Comparison of ENCODE assay signal across 8 cellular contexts in the genomic region with DNA sequence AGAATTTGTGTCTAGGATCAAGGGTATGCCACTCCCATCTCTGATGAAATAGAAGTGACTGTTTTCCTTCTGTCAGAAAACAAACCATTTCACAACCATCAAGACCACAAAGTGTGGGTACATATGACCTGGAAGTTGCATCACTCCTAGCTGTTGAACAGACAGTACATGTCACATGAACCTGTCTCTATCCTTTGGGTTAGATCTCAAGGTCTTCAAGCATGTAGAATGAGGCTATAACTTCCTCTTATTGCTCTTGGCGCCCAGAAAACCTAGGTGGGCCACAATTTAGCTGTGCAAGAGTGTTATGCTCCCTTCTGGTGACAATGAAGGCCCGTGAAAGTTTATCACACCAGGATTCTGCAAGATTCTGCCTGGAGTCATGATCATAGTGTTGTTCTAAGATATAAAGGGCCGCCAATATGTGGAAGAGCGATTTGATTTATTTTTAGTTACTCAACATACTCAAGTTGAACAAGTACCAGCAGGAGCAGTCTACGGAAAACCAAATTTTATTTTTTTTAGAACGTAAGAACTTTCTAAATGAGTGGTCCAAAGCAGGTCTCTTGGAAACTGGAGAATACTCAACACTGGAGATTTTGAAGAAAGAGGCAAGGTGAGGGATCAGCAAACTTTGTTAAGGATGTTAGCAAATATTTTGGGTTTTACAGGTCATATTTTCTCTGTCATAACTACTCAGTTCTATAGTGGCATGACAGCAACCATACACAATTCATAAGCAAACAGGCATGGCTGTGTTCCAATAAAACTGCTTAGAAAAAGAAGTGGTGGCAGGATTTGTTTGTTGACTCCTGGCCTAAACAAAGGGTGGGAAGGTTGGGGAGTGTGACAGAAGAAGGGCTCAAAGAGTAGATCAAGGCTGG.
DNase-seq lines count a peak whose midpoint lies in the region; ATAC-seq, FAIRE-seq and TF ChIP-seq lines count a peak whose summit lies in the region.
"Had no signal": no experiment of that assay in that cellular context is flagged by ENCODE, and none has a peak within 500 bp of the region (broad histone marks: within the 10 kb centered on the region; RNA-seq: fewer than 3 reads in every experiment).

No MANE protein-coding gene starts in this region.

- H3K4me3 Mint-ChIP-seq in endothelial cell (ENCODE audit: unreplicated experiment): peak overlapping the region; percentile 12

- no peak for TF ChIP-seq POLR2A in H54 (IDR thresholded peaks at IDR 0.05; ENCODE audit: low read depth, low read length)

- no peaks in the 10 kb centered on the region for H3K9me3 Mint-ChIP-seq in endothelial cell (ENCODE audit: unreplicated experiment)

- peak; percentile 79 for FAIRE-seq in H54 (lab: Jason Lieb, UNC)

- H3K27me3 Mint-ChIP-seq in endothelial cell (ENCODE audit: unreplicated experiment): peaks cover 4% of the 10 kb centered on the region
- H3K27me3 Mint-ChIP-seq: T-cell had no signal

- DNase-seq in H54 (ENCODE audit: insufficient read length, low spot score) (no peak), OCI-M1 (lab: John Stamatoyannopoulos, UW) (peak; percentile 100), endothelial cell (ENCODE audit: low spot score) (no peak), sciatic nerve (ENCODE audit: low spot score) (no peak), epidermal melanocyte (ENCODE audit: insufficient read length, low spot score) (no peak), activated gamma-delta T cell (lab: John Stamatoyannopoulos, UW) (no peak)
- DNase-seq in central memory CD4-positive, alpha-beta T cell: no peak

- peaks cover 8% of the 10 kb centered on the region for H3K36me3 Mint-ChIP-seq in endothelial cell (ENCODE audit: low read depth, unreplicated experiment)
- H3K36me3 Mint-ChIP-seq: T-cell had no signal

- TF ChIP-seq CTCF in endothelial cell (IDR thresholded peaks at IDR 0.05; ENCODE audit: unreplicated experiment): no peak

- peak; percentile 95 for ATAC-seq in sciatic nerve

- intact Hi-C loops in sciatic nerve (cut with DNase I): no loop called here

- H3K4me1 Mint-ChIP-seq in endothelial cell (ENCODE audit: unreplicated experiment): peaks cover 18% of the 10 kb centered on the region

- H3K27ac Mint-ChIP-seq in endothelial cell (ENCODE audit: unreplicated experiment): no peak overlapping the region
